ENCODE assay signal across 13 cellular contexts in the genomic region with DNA sequence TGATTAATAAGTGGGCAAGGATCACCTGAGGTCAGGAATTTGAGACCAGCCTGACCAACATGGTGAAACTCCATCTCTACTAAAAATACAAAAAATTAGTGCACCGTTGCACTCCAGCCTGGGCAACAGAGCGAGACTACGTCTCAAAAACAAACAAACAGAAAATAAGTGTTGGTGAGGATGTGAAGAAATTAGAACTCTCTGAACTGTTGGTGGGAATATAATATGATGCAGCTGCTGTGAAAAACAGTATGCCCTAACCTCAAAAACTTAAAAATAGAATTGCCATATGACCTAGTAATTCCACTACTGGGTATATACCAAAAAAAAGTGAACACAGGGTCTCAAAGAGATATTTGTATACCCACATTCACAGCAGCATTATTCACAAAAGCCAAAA. TPM values are rescaled to one million over a fixed set of nuclear protein-coding genes. Genes with fewer than 3 reads are reported as not detected.
DNase-seq lines count a peak whose midpoint lies in the region; ATAC-seq and TF ChIP-seq lines count a peak whose summit lies in the region.
"Had no signal": no experiment of that assay in that cellular context is flagged by ENCODE, and none has a peak within 500 bp of the region (broad histone marks: within the 10 kb centered on the region; RNA-seq: fewer than 3 reads in every experiment).

No MANE protein-coding gene starts in this region.

- peaks cover 29% of the 10 kb centered on the region for H3F3A ChIP-seq in SK-N-SH (replicated peaks; ENCODE audit: insufficient read depth)

- peaks cover 54% of the 10 kb centered on the region for H4K20me1 ChIP-seq in SK-N-SH (ENCODE audit: insufficient read depth)

- H3K9me2 ChIP-seq in SK-N-SH, result no peaks in the 10 kb centered on the region

- H3K27ac Mint-ChIP-seq in nephron progenitor cell, result peak overlapping the region; percentile 91

- H3K4me1 ChIP-seq in SK-N-SH (ENCODE audit: control insufficient read depth in 1 of 2, insufficient read depth in 2 of 2, low read depth in 1 of 2, low read length in 1 of 2), result peaks cover 0 to 38% of the 10 kb centered on the region in 2 experiments

- no peak overlapping the region for H3K27ac ChIP-seq in SK-N-SH (ENCODE audit: low read depth in 2 of 2, low read length in 1 of 2)

- H3K9me3 ChIP-seq in SK-N-SH, result no peaks in the 10 kb centered on the region

- H3K4me3 ChIP-seq in SK-N-SH (ENCODE audit: low read depth in 2 of 2, low read length in 1 of 2), result no peak overlapping the region

- no peak for TF ChIP-seq RAD21 in SK-N-SH (IDR thresholded peaks at IDR 0.05; ENCODE audit: low read length)

- no peaks in the 10 kb centered on the region for H3K27me3 Mint-ChIP-seq in nephron progenitor cell (ENCODE audit: low read depth, poor library complexity)

- peaks cover 94% of the 10 kb centered on the region for H3K79me2 ChIP-seq in SK-N-SH (ENCODE audit: insufficient read depth)

- H2AFZ ChIP-seq in SK-N-SH (ENCODE audit: low read depth), result no peak overlapping the region

- ATAC-seq in GM18498 (IDR thresholded peaks at IDR 0.05; ENCODE audit: unreplicated experiment) (peak; percentile 59), GM21447 (IDR thresholded peaks at IDR 0.05; ENCODE audit: unreplicated experiment) (peak; percentile 60)
- ATAC-seq: left cardiac atrium had no signal

- no peaks in the 10 kb centered on the region for H3K27me3 ChIP-seq in SK-N-SH (ENCODE audit: insufficient read depth)

- DNase-seq in NAMALWA (ENCODE audit: low spot score) (peak; percentile 87), nephron progenitor cell (no peak), NCI-H526 (lab: John Stamatoyannopoulos, UW) (no peak), midbrain (lab: John Stamatoyannopoulos, UW) (no peak), SK-N-SH (no peak)
- DNase-seq: COR-L47; effector CD4-positive, alpha-beta T cell; glutamatergic neuron; left cardiac atrium; NCI-H1436 treated with DMSO at 0.1 percent for 48 hours; stimulated activated CD4-positive, alpha-beta T cell treated with anti-CD3 and anti-CD28 coated beads, Interleukin-15, amount 100 ng/mL, for 24 hours had no signal

- no peaks in the 10 kb centered on the region for H3K36me3 ChIP-seq in SK-N-SH (replicated peaks in 1 of 2; ENCODE audit: control insufficient read depth in 1 of 2, insufficient read depth in 2 of 2, low read length in 1 of 2)

- no peak for TF ChIP-seq CTCF in nephron progenitor cell (IDR thresholded peaks at IDR 0.05)
- no peak for TF ChIP-seq CTCF in SK-N-SH (IDR thresholded peaks at IDR 0.05)

- H3K4me2 ChIP-seq in SK-N-SH, result no peak overlapping the region

- CTCF ChIA-PET in SK-N-SH (lab: Yijun Ruan, JAX), result no interaction called here

- no peak for TF ChIP-seq EP300 in SK-N-SH (IDR thresholded peaks at IDR 0.05; ENCODE audit: borderline replicate concordance in 1 of 2, low read depth in 1 of 2, low read length in 1 of 2)

- H3K9me3 Mint-ChIP-seq in nephron progenitor cell, result peaks cover 22% of the 10 kb centered on the region

- 98% methylated on average over 3 of the region's 3 CpGs for WGBS in SK-N-SH (ENCODE audit: low lambda C conversion rate)

- peaks cover 57% of the 10 kb centered on the region for H3K36me3 Mint-ChIP-seq in nephron progenitor cell (ENCODE audit: low read depth)

- H3K4me1 Mint-ChIP-seq in nephron progenitor cell, result peaks cover 38% of the 10 kb centered on the region

- no peak overlapping the region for H3K9ac ChIP-seq in SK-N-SH

- POLR2A ChIA-PET in SK-N-SH (lab: Yijun Ruan, JAX), result no interaction called here

- no peak overlapping the region for H3K4me3 Mint-ChIP-seq in nephron progenitor cell

TF ChIP-seq in SK-N-SH, 30 proteins besides CTCF, POLR2A, EP300 and RAD21:
- TF ChIP-seq FOSL2 (IDR thresholded peaks at IDR 0.05; ENCODE audit: borderline replicate concordance, low read depth), result no peak
- no peak for TF ChIP-seq TCF12 (IDR thresholded peaks at IDR 0.05)
- no peak for TF ChIP-seq GABPA (IDR thresholded peaks at IDR 0.05; ENCODE audit: low read depth)
- TF ChIP-seq, protein P1, sequence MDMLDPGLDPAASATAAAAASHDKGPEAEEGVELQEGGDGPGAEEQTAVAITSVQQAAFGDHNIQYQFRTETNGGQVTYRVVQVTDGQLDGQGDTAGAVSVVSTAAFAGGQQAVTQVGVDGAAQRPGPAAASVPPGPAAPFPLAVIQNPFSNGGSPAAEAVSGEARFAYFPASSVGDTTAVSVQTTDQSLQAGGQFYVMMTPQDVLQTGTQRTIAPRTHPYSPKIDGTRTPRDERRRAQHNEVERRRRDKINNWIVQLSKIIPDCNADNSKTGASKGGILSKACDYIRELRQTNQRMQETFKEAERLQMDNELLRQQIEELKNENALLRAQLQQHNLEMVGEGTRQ (IDR thresholded peaks at IDR 0.05; ENCODE audit: borderline replicate concordance, low read depth, low read length), result no peak
- no peak for TF ChIP-seq FOXJ3 (CRISPR knock-in tag; IDR thresholded peaks at IDR 0.05)
- no peak for TF ChIP-seq SIN3A (IDR thresholded peaks at IDR 0.05; ENCODE audit: borderline replicate concordance, low read depth, low read length)
- no peak for TF ChIP-seq ELF1 (IDR thresholded peaks at IDR 0.05)
- no peak for TF ChIP-seq SMC3 (IDR thresholded peaks at IDR 0.05; ENCODE audit: low read depth, low read length)
- no peak for TF ChIP-seq NRF1 (IDR thresholded peaks at IDR 0.05; ENCODE audit: low read depth, low read length)
- TF ChIP-seq POLR2AphosphoS5 (IDR thresholded peaks at IDR 0.05; ENCODE audit: low read depth, low read length), result no peak
- no peak for TF ChIP-seq JUND (IDR thresholded peaks at IDR 0.05)
- no peak for TF ChIP-seq FOXM1 (IDR thresholded peaks at IDR 0.05; ENCODE audit: low read depth)
- TF ChIP-seq, protein P2, sequence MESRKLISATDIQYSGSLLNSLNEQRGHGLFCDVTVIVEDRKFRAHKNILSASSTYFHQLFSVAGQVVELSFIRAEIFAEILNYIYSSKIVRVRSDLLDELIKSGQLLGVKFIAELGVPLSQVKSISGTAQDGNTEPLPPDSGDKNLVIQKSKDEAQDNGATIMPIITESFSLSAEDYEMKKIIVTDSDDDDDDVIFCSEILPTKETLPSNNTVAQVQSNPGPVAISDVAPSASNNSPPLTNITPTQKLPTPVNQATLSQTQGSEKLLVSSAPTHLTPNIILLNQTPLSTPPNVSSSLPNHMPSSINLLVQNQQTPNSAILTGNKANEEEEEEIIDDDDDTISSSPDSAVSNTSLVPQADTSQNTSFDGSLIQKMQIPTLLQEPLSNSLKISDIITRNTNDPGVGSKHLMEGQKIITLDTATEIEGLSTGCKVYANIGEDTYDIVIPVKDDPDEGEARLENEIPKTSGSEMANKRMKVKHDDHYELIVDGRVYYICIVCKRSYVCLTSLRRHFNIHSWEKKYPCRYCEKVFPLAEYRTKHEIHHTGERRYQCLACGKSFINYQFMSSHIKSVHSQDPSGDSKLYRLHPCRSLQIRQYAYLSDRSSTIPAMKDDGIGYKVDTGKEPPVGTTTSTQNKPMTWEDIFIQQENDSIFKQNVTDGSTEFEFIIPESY (IDR thresholded peaks at IDR 0.05; ENCODE audit: borderline replicate concordance, low read depth), result no peak
- TF ChIP-seq GATA2 (CRISPR knock-in tag; IDR thresholded peaks at IDR 0.05), result no peak
- TF ChIP-seq, protein P3, sequence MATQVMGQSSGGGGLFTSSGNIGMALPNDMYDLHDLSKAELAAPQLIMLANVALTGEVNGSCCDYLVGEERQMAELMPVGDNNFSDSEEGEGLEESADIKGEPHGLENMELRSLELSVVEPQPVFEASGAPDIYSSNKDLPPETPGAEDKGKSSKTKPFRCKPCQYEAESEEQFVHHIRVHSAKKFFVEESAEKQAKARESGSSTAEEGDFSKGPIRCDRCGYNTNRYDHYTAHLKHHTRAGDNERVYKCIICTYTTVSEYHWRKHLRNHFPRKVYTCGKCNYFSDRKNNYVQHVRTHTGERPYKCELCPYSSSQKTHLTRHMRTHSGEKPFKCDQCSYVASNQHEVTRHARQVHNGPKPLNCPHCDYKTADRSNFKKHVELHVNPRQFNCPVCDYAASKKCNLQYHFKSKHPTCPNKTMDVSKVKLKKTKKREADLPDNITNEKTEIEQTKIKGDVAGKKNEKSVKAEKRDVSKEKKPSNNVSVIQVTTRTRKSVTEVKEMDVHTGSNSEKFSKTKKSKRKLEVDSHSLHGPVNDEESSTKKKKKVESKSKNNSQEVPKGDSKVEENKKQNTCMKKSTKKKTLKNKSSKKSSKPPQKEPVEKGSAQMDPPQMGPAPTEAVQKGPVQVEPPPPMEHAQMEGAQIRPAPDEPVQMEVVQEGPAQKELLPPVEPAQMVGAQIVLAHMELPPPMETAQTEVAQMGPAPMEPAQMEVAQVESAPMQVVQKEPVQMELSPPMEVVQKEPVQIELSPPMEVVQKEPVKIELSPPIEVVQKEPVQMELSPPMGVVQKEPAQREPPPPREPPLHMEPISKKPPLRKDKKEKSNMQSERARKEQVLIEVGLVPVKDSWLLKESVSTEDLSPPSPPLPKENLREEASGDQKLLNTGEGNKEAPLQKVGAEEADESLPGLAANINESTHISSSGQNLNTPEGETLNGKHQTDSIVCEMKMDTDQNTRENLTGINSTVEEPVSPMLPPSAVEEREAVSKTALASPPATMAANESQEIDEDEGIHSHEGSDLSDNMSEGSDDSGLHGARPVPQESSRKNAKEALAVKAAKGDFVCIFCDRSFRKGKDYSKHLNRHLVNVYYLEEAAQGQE (IDR thresholded peaks at IDR 0.05; ENCODE audit: low read depth, low read length), result no peak
- TF ChIP-seq, protein P4, sequence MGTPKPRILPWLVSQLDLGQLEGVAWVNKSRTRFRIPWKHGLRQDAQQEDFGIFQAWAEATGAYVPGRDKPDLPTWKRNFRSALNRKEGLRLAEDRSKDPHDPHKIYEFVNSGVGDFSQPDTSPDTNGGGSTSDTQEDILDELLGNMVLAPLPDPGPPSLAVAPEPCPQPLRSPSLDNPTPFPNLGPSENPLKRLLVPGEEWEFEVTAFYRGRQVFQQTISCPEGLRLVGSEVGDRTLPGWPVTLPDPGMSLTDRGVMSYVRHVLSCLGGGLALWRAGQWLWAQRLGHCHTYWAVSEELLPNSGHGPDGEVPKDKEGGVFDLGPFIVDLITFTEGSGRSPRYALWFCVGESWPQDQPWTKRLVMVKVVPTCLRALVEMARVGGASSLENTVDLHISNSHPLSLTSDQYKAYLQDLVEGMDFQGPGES (IDR thresholded peaks at IDR 0.05; ENCODE audit: low read depth, low read length), result no peak

RNA-seq across cellular contexts. Expression of a gene that starts 26.1 kb away (rescaled TPM):
- 61.6 and 71.1 TPM in 2 replicates for polyA plus RNA-seq in SK-N-SH (2012; rRNA removed)
- 68.1 and 72.7 TPM in 2 replicates for polyA plus RNA-seq in SK-N-SH (2012; cell fraction: cytosol; rRNA removed)
- polyA plus RNA-seq in SK-N-SH (2012; cell fraction: nucleus; rRNA removed), result 73.9 and 96.3 TPM in 2 replicates
